1 cellular context compared by ENCODE assay signal in the genomic region with DNA sequence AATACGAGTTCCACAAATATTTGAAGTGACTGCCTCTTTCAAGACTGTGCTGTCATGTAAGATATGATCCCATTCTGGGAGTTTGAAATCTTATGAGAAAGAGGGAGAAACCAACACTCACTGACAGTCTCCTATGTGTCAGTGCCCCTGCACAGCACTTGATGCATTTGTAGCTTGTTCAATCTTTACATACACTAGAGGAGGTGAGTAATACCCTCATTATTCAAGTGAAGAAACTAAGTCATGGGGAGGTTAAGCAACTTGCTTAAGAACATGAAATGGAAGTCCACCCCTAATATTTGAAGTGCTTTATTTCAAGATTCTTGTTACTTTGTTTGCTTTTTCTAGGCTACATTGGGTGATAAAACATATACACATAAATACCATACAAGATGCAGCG.
TF ChIP-seq lines count a peak whose summit lies in the region.

No MANE protein-coding gene starts in this region.

TF ChIP-seq in K562, 482 proteins besides CTCF, POLR2A, EP300 and RAD21 (continued from another document):
- TF ChIP-seq, protein P1, sequence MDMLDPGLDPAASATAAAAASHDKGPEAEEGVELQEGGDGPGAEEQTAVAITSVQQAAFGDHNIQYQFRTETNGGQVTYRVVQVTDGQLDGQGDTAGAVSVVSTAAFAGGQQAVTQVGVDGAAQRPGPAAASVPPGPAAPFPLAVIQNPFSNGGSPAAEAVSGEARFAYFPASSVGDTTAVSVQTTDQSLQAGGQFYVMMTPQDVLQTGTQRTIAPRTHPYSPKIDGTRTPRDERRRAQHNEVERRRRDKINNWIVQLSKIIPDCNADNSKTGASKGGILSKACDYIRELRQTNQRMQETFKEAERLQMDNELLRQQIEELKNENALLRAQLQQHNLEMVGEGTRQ (CRISPR knock-in tag; IDR thresholded peaks at IDR 0.05) = no peak
- TF ChIP-seq, protein P2, sequence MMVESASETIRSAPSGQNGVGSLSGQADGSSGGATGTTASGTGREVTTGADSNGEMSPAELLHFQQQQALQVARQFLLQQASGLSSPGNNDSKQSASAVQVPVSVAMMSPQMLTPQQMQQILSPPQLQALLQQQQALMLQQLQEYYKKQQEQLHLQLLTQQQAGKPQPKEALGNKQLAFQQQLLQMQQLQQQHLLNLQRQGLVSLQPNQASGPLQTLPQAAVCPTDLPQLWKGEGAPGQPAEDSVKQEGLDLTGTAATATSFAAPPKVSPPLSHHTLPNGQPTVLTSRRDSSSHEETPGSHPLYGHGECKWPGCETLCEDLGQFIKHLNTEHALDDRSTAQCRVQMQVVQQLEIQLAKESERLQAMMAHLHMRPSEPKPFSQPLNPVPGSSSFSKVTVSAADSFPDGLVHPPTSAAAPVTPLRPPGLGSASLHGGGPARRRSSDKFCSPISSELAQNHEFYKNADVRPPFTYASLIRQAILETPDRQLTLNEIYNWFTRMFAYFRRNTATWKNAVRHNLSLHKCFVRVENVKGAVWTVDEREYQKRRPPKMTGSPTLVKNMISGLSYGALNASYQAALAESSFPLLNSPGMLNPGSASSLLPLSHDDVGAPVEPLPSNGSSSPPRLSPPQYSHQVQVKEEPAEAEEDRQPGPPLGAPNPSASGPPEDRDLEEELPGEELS (CRISPR knock-in tag; IDR thresholded peaks at IDR 0.05; ENCODE audit: borderline replicate concordance) = no peak
- TF ChIP-seq, protein P3, sequence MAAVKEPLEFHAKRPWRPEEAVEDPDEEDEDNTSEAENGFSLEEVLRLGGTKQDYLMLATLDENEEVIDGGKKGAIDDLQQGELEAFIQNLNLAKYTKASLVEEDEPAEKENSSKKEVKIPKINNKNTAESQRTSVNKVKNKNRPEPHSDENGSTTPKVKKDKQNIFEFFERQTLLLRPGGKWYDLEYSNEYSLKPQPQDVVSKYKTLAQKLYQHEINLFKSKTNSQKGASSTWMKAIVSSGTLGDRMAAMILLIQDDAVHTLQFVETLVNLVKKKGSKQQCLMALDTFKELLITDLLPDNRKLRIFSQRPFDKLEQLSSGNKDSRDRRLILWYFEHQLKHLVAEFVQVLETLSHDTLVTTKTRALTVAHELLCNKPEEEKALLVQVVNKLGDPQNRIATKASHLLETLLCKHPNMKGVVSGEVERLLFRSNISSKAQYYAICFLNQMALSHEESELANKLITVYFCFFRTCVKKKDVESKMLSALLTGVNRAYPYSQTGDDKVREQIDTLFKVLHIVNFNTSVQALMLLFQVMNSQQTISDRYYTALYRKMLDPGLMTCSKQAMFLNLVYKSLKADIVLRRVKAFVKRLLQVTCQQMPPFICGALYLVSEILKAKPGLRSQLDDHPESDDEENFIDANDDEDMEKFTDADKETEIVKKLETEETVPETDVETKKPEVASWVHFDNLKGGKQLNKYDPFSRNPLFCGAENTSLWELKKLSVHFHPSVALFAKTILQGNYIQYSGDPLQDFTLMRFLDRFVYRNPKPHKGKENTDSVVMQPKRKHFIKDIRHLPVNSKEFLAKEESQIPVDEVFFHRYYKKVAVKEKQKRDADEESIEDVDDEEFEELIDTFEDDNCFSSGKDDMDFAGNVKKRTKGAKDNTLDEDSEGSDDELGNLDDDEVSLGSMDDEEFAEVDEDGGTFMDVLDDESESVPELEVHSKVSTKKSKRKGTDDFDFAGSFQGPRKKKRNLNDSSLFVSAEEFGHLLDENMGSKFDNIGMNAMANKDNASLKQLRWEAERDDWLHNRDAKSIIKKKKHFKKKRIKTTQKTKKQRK (IDR thresholded peaks at IDR 0.05; ENCODE audit: borderline replicate concordance, low read depth, low read length) = no peak
- TF ChIP-seq CBX3 (IDR thresholded peaks at IDR 0.05; ENCODE audit: borderline replicate concordance in 1 of 2, low read length in 2 of 2) = no peak
